Comparison of ENCODE assay signal across 8 cellular contexts in the genomic region with DNA sequence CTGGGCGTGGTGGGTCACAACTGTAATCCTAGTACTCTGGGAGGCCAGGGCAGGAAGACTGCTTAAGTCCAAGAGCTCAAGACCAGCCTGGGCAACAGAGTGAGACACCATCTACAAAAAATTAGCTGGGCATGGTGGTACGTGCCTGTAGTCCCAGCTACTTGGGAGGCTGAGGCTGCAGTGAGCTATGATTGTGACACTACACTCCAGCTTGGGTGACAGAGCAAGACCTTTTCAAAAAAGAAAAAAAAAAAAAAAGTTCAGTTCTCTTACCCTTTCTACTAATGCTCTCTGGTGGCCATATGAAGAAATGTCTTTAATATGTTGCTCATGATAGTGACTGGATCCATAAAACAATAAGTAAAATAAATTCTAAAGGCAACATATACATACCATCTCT. TPM values are rescaled to one million over a fixed set of nuclear protein-coding genes. Genes with fewer than 3 reads are reported as not detected.
DNase-seq lines count a peak whose midpoint lies in the region; ATAC-seq and FAIRE-seq lines count a peak whose summit lies in the region.

No MANE protein-coding gene starts in this region.

- DNase-seq in OCI-M1 (lab: John Stamatoyannopoulos, UW) (peak; percentile 79), DMS153 treated with DMSO at 0.1 percent for 48 hours (lab: John Stamatoyannopoulos, UW; ENCODE audit: unreplicated experiment) (no peak), putamen (ENCODE audit: low spot score) (no peak)

- peak; percentile 55 for ATAC-seq in HG02852 (IDR thresholded peaks at IDR 0.05; ENCODE audit: unreplicated experiment)
- peak; percentile 43 for ATAC-seq in esophagus mucosa
- ATAC-seq in HG02588 (IDR thresholded peaks at IDR 0.05; ENCODE audit: unreplicated experiment), result no peak
- no peak for ATAC-seq in HG03025 (IDR thresholded peaks at IDR 0.05; ENCODE audit: low FRiP score, unreplicated experiment)

- FAIRE-seq in G401.6 (lab: Jason Lieb, UNC), result peak; percentile 84

RNA-seq across cellular contexts. Expression of gene TYW5, which starts 14.9 kb away (rescaled TPM):
- total RNA-seq in esophagus mucosa, result 4.5 TPM

RNA-seq across cellular contexts. Expression of gene MAIP1, which starts 15.0 kb away (rescaled TPM):
- total RNA-seq in esophagus mucosa, result 17.7 TPM

RNA-seq across cellular contexts. Expression of gene C2orf69, which starts 29.3 kb away (rescaled TPM):
- total RNA-seq in esophagus mucosa, result 7.7 TPM

Comparison
In these comparisons a context has a peak if more than half of its experiments do, and no peak if none do; other contexts are left out.
1. ATAC-seq: peak in HG02852 (single experiment) and esophagus mucosa (single experiment); none in HG02588 (single experiment) and HG03025 (single experiment).